In the genomic region with DNA sequence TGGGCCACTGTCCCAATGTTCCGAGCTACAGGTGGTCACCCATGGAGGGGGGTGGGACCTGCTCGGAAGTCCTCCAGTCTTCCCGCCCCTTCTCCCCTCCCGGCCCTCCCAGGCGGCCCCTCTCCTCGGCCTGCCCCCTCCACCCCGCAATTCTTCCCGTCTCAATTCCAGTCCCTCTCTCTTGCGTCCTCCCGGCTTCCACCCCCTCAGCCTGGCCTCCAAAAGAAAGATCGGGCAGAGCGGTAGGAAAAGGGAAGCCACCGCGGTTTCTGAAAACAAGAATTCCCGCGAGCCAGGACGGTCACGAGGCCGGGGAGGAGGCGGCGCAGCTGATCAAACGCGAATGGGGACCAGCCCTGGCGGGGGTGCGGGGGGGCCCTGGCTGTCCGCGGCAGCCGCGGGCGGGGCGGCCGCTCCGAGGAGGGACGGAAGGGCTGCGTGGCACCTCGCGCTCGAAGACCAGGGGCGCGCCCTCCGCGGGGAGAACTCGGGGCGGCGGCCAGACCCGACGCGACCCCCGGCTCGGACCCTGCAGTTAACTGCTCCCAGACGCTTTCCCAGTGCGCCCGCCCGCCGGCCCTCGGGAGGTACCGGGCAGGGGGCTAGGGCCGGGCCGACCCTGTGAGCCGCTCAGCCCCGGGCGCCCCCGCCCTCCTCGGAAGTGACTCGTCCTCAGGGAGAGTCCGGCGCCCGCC, we compare ENCODE assay signal across 1 cellular context.
TF ChIP-seq lines count a peak whose summit lies in the region.

No MANE protein-coding gene starts in this region.

TF ChIP-seq in SK-N-SH treated with all-trans-retinoic acid at 6 μM for 48 hours, 23 proteins besides CTCF, POLR2A, EP300 and RAD21 (continued from another document):
- no peak for TF ChIP-seq ZNF565 (CRISPR knock-in tag; conservative IDR thresholded peaks at IDR 0.05; ENCODE audit: low read depth)
- TF ChIP-seq, protein P1, sequence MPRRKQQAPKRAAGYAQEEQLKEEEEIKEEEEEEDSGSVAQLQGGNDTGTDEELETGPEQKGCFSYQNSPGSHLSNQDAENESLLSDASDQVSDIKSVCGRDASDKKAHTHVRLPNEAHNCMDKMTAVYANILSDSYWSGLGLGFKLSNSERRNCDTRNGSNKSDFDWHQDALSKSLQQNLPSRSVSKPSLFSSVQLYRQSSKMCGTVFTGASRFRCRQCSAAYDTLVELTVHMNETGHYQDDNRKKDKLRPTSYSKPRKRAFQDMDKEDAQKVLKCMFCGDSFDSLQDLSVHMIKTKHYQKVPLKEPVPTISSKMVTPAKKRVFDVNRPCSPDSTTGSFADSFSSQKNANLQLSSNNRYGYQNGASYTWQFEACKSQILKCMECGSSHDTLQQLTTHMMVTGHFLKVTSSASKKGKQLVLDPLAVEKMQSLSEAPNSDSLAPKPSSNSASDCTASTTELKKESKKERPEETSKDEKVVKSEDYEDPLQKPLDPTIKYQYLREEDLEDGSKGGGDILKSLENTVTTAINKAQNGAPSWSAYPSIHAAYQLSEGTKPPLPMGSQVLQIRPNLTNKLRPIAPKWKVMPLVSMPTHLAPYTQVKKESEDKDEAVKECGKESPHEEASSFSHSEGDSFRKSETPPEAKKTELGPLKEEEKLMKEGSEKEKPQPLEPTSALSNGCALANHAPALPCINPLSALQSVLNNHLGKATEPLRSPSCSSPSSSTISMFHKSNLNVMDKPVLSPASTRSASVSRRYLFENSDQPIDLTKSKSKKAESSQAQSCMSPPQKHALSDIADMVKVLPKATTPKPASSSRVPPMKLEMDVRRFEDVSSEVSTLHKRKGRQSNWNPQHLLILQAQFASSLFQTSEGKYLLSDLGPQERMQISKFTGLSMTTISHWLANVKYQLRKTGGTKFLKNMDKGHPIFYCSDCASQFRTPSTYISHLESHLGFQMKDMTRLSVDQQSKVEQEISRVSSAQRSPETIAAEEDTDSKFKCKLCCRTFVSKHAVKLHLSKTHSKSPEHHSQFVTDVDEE (CRISPR knock-in tag; IDR thresholded peaks at IDR 0.05): no peak
- TF ChIP-seq, protein P2, sequence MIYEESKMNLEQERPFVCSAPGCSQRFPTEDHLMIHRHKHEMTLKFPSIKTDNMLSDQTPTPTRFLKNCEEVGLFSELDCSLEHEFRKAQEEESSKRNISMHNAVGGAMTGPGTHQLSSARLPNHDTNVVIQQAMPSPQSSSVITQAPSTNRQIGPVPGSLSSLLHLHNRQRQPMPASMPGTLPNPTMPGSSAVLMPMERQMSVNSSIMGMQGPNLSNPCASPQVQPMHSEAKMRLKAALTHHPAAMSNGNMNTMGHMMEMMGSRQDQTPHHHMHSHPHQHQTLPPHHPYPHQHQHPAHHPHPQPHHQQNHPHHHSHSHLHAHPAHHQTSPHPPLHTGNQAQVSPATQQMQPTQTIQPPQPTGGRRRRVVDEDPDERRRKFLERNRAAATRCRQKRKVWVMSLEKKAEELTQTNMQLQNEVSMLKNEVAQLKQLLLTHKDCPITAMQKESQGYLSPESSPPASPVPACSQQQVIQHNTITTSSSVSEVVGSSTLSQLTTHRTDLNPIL (CRISPR knock-in tag; IDR thresholded peaks at IDR 0.05; ENCODE audit: low read depth): no peak
- TF ChIP-seq, protein P3, sequence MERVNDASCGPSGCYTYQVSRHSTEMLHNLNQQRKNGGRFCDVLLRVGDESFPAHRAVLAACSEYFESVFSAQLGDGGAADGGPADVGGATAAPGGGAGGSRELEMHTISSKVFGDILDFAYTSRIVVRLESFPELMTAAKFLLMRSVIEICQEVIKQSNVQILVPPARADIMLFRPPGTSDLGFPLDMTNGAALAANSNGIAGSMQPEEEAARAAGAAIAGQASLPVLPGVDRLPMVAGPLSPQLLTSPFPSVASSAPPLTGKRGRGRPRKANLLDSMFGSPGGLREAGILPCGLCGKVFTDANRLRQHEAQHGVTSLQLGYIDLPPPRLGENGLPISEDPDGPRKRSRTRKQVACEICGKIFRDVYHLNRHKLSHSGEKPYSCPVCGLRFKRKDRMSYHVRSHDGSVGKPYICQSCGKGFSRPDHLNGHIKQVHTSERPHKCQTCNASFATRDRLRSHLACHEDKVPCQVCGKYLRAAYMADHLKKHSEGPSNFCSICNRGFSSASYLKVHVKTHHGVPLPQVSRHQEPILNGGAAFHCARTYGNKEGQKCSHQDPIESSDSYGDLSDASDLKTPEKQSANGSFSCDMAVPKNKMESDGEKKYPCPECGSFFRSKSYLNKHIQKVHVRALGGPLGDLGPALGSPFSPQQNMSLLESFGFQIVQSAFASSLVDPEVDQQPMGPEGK (CRISPR knock-in tag; IDR thresholded peaks at IDR 0.05; ENCODE audit: borderline replicate concordance): peak; percentile 68; the same call in 1 of the 2 replicates
- no peak for TF ChIP-seq ZNF8 (CRISPR knock-in tag; IDR thresholded peaks at IDR 0.05)
